In the genomic region with DNA sequence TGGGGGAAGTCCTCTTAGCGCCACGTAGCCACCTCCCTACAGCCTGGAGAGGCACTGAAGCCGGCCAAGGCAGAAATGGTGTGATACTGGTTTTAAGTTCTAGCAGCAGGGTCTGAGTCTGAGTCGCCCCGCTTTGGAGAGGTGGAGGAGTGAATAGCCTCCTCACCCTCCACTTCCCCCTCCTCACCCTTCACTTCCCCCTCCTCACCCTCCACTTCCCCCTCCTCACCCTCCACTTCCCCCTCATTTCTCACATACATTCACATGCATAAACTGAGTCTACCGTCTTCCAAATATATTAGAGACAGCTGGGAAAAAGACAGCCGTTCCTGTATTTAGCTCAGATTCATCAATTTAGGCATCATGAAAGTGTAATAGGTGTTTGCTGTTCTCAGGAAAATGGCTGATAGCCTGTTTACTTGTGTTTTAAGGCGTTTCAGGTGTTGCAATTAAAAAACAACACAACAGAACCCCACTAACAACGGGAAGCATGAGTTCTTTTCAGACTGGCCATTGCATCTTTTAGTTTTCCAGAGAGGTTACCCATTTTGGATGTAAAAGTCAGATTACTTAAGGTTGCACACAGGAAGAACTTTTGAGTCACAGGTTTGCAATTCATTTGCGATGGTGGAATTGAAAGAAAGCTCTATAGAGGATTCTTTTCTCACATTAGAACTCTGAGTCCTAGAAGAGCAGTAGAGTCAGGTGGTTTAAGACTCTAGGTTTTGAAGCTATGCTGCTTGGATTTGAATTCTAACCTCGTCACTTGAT, we compare ENCODE assay signal across 8 cellular contexts. TPM values are rescaled to one million over a fixed set of nuclear protein-coding genes. Genes with fewer than 3 reads are reported as not detected.
A peak's percentile ranks its signal among the peaks of the same experiment; 100 is the strongest.
DNase-seq lines count a peak whose midpoint lies in the region; ATAC-seq and TF ChIP-seq lines count a peak whose summit lies in the region.

No MANE protein-coding gene starts in this region.

- no peak for DNase-seq in Caco-2
- no peak for DNase-seq in body of pancreas
- DNase-seq in kidney glomerular epithelial cell (lab: John Stamatoyannopoulos, UW) = peak; percentile 21
- no peak for DNase-seq in COLO668 (lab: John Stamatoyannopoulos, UW; ENCODE audit: unreplicated experiment)
- DNase-seq in activated CD4-positive, alpha-beta T cell treated with anti-CD3 and anti-CD28 coated beads, Interleukin-2, amount 50 U/mL, for 48 hours = no peak

- H3K27me3 Mint-ChIP-seq in Caco-2 (ENCODE audit: insufficient read depth, unreplicated experiment) = no peaks in the 10 kb centered on the region

- H3K36me3 Mint-ChIP-seq in Caco-2 (ENCODE audit: insufficient read depth, unreplicated experiment) = peaks cover 19% of the 10 kb centered on the region

- no peaks in the 10 kb centered on the region for H3K27me3 ChIP-seq in Caco-2 (replicated peaks; ENCODE audit: control insufficient read depth, insufficient read depth, low read length)
- no peaks in the 10 kb centered on the region for H3K27me3 ChIP-seq in body of pancreas
- no peaks in the 10 kb centered on the region for H3K27me3 ChIP-seq in thymus (ENCODE audit: control insufficient read depth, insufficient read depth)

- H3K36me3 ChIP-seq in Caco-2 (ENCODE audit: control insufficient read depth, insufficient read depth, low read length) = no peaks in the 10 kb centered on the region
- H3K36me3 ChIP-seq in KOPT-K1 (ENCODE audit: insufficient read depth, low read length) = peaks cover 4% of the 10 kb centered on the region; the same call in 1 of the 2 replicates
- H3K36me3 ChIP-seq in body of pancreas (replicated peaks in 1 of 2; ENCODE audit: insufficient read depth in 1 of 2, low read depth in 2 of 2) = no peaks in the 10 kb centered on the region
- H3K36me3 ChIP-seq in thymus (ENCODE audit: control insufficient read depth, insufficient read depth) = no peaks in the 10 kb centered on the region

- peak overlapping the region; percentile 80 for H3K27ac ChIP-seq in KOPT-K1 (ENCODE audit: low read depth, low read length, poor library complexity, severe bottlenecking)
- H3K27ac ChIP-seq in body of pancreas = peak overlapping the region; percentile 84 to 96 (median 90)
- peak overlapping the region; percentile 83 for H3K27ac ChIP-seq in thymus (ENCODE audit: low read depth)

- POLR2A ChIA-PET in Caco-2 (lab: Charles Lee) = interaction anchor here (0.8 to 1.4 kb wide), 3 partner anchors 77 to 496 kb away, joined by 3 to 7 read pairs (median 6); partner anchors contain the start of gene ADO

- H3K4me1 Mint-ChIP-seq in Caco-2 (ENCODE audit: low read depth, unreplicated experiment) = peaks cover 35% of the 10 kb centered on the region

- intact Hi-C loops in Caco-2 (cut with micrococcal nuclease; ENCODE audit: unreplicated experiment) (loop anchor here (1.0 kb wide), 5 partner anchors 24 to 496 kb away; partner anchors contain the start of genes ADO and EGR2), body of pancreas (cut with DNase I) (loop anchor here (10.0 kb wide), 1 partner anchor 319 kb away; the partner anchor contains the start of gene EGR2)

- no peak for TF ChIP-seq CTCF in Caco-2 (IDR thresholded peaks at IDR 0.05; ENCODE audit: insufficient read depth in 1 of 2, low read depth in 1 of 2, low read length in 1 of 2, severe bottlenecking in 1 of 2, unreplicated experiment in 1 of 2)
- TF ChIP-seq CTCF in body of pancreas (IDR thresholded peaks at IDR 0.05) = no peak

- BruUV-seq in Caco-2 (replicated peaks; lab: Mats Ljungman, UMichigan) = TSS peak; percentile 64

- WGBS in body of pancreas, 2 donors = 4 to 8% methylated on average over 9 to 11 of the region's 11 CpGs
- 14% methylated on average over 11 of the region's 11 CpGs for WGBS in thymus

- H3K4me1 ChIP-seq in Caco-2 (peaks cover 14% of the 10 kb centered on the region), body of pancreas (peaks cover 28% of the 10 kb centered on the region), thymus (ENCODE audit: control insufficient read depth, insufficient read depth, low read length) (peaks cover 12% of the 10 kb centered on the region)

- peaks cover 9% of the 10 kb centered on the region; the same call in 1 of the 2 replicates for H3K9me3 ChIP-seq in Caco-2
- peaks cover 10% of the 10 kb centered on the region for H3K9me3 ChIP-seq in KOPT-K1 (ENCODE audit: insufficient read depth, low read length, poor library complexity, severe bottlenecking)
- no peaks in the 10 kb centered on the region for H3K9me3 ChIP-seq in body of pancreas
- no peaks in the 10 kb centered on the region for H3K9me3 ChIP-seq in thymus (ENCODE audit: control insufficient read depth)

- H3K9me3 Mint-ChIP-seq in Caco-2 (ENCODE audit: unreplicated experiment) = peaks cover 21% of the 10 kb centered on the region

- TF ChIP-seq POLR2A in body of pancreas (IDR thresholded peaks at IDR 0.05) = no peak

- H3K4me3 ChIP-seq in Caco-2 (ENCODE audit: low read depth, low read length) (peak overlapping the region; percentile 60), body of pancreas (peak overlapping the region; percentile 80 to 89), thymus (ENCODE audit: low read length) (peak overlapping the region; percentile 58)

- ATAC-seq in body of pancreas (no peak), HG03097 (IDR thresholded peaks at IDR 0.05; ENCODE audit: low FRiP score, unreplicated experiment) (no peak)

- H3K27ac Mint-ChIP-seq in Caco-2 (ENCODE audit: unreplicated experiment) = peak overlapping the region; percentile 91

- H3K4me3 Mint-ChIP-seq in Caco-2 (ENCODE audit: unreplicated experiment) = peak overlapping the region; percentile 94

- CTCF ChIA-PET in Caco-2 (lab: Charles Lee) = interaction anchor here (0.6 to 1.0 kb wide), 4 partner anchors 24 to 1728 kb away, joined by 3 to 5 read pairs (median 4); no protein-coding TSS in a partner anchor

RNA-seq across cellular contexts. Expression of gene NRBF2, which starts 0.8 kb away (rescaled TPM):
- total RNA-seq in Caco-2 (2022) = 49.1 and 52.5 TPM in 2 replicates
- 1 to 10 TPM; 7.5 to 9.2 TPM for total RNA-seq in body of pancreas
- polyA plus RNA-seq in thymus = 39.2 TPM
